22 cellular contexts compared by ENCODE assay signal in genomic region chr13:67100723-67101122, GRCh38.
DNase-seq lines count a peak whose midpoint lies in the region; ATAC-seq and TF ChIP-seq lines count a peak whose summit lies in the region.
"Had no signal": no experiment of that assay in that cellular context is flagged by ENCODE, and none has a peak within 500 bp of the region (broad histone marks: within the 10 kb centered on the region; RNA-seq: fewer than 3 reads in every experiment).

No MANE protein-coding gene starts in this region.

- no peaks in the 10 kb centered on the region for H3K36me3 Mint-ChIP-seq in mesothelial cell of epicardium
- H3K36me3 Mint-ChIP-seq: naive thymus-derived CD8-positive, alpha-beta T cell had no signal

- H3K27me3 Mint-ChIP-seq in mesothelial cell of epicardium (ENCODE audit: low read depth) = no peaks in the 10 kb centered on the region
- H3K27me3 Mint-ChIP-seq: activated B cell treated with CpG ODN at 0.5 μM for 24 hours; effector memory CD8-positive, alpha-beta T cell; naive thymus-derived CD8-positive, alpha-beta T cell had no signal

- no peaks in the 10 kb centered on the region for H4K20me1 ChIP-seq in OCI-LY1 (ENCODE audit: insufficient read depth, low read length)

- no peak for ATAC-seq in HG03342 (IDR thresholded peaks at IDR 0.05; ENCODE audit: unreplicated experiment)
- ATAC-seq in GM19452 (IDR thresholded peaks at IDR 0.05; ENCODE audit: unreplicated experiment) = no peak
- ATAC-seq in HG03378 (IDR thresholded peaks at IDR 0.05; ENCODE audit: unreplicated experiment) = no peak
- ATAC-seq: activated T-cell treated with anti-CD3 and anti-CD28 coated beads, Interleukin-2, amount 50 U/mL, for 72 hours; effector memory CD8-positive, alpha-beta T cell; naive thymus-derived CD8-positive, alpha-beta T cell had no signal

- TF ChIP-seq CTCF in OCI-LY1 (IDR thresholded peaks at IDR 0.05; ENCODE audit: low read length) (no peak), esophagus muscularis mucosa (IDR thresholded peaks at IDR 0.05) (no peak), mesothelial cell of epicardium (IDR thresholded peaks at IDR 0.05; ENCODE audit: unreplicated experiment) (no peak)

- no peak overlapping the region for H3K4me2 ChIP-seq in OCI-LY1 (ENCODE audit: low read length)
- H3K4me2 ChIP-seq: smooth muscle cell had no signal

- H3K9ac ChIP-seq in OCI-LY1 (ENCODE audit: low read length) = no peak overlapping the region

- no peaks in the 10 kb centered on the region for H3K79me2 ChIP-seq in OCI-LY1 (ENCODE audit: insufficient read depth, low read length)

- 0 out of 2 replicates have a peak, but pooled peaks cover 6% of the 10 kb centered on the region for H3K9me3 ChIP-seq in OCI-LY1 (ENCODE audit: low read length)
- H3K9me3 ChIP-seq in esophagus muscularis mucosa = no peaks in the 10 kb centered on the region
- H3K9me3 ChIP-seq: tibial artery had no signal

- H3K4me1 Mint-ChIP-seq in mesothelial cell of epicardium = peaks cover 25% of the 10 kb centered on the region
- H3K4me1 Mint-ChIP-seq: naive thymus-derived CD8-positive, alpha-beta T cell had no signal

- WGBS in esophagus muscularis mucosa = 87% methylated on average over 3 of the region's 3 CpGs

- no peaks in the 10 kb centered on the region for H3F3A ChIP-seq in OCI-LY1 (ENCODE audit: insufficient read depth, low read length)

- peak overlapping the region; percentile 98 for H2AFZ ChIP-seq in OCI-LY1 (ENCODE audit: low read length)

- no peak for TF ChIP-seq POLR2A in esophagus muscularis mucosa (IDR thresholded peaks at IDR 0.05; ENCODE audit: low read depth)

- no peaks in the 10 kb centered on the region for H3K27me3 ChIP-seq in OCI-LY1 (ENCODE audit: insufficient read depth, low read length)
- no peaks in the 10 kb centered on the region for H3K27me3 ChIP-seq in esophagus muscularis mucosa
- H3K27me3 ChIP-seq: tibial artery had no signal

- DNase-seq in ACHN (peak; percentile 79), esophagus muscularis mucosa (ENCODE audit: extremely low spot score) (no peak), mesothelial cell of epicardium (ENCODE audit: low spot score in 2 of 2, unreplicated experiment in 2 of 2) (no peak), NCI-H1417 treated with DMSO at 0.1 percent for 48 hours (lab: John Stamatoyannopoulos, UW) (no peak)
- DNase-seq: activated B cell treated with CpG ODN at 0.5 μM for 24 hours; activated T-cell treated with anti-CD3 and anti-CD28 coated beads, Interleukin-2, amount 50 U/mL, for 72 hours; C1 segment of cervical spinal cord; central memory CD4-positive, alpha-beta T cell; DMS 273 treated with DMSO at 0.1 percent for 48 hours; effector memory CD8-positive, alpha-beta T cell; naive thymus-derived CD8-positive, alpha-beta T cell; NCI-H2081 treated with DMSO at 0.1 percent for 48 hours; NCI-H524; posterior cingulate gyrus; Right ventricle myocardium superior; tibial artery had no signal

- no peaks in the 10 kb centered on the region for H3K9me2 ChIP-seq in OCI-LY1 (ENCODE audit: low read depth, low read length)

- H3K27ac ChIP-seq in OCI-LY1 (ENCODE audit: low read depth, low read length, poor library complexity, severe bottlenecking) (no peak overlapping the region), esophagus muscularis mucosa (replicated peaks in 1 of 4) (peak overlapping the region in 3 of 4 donors; percentile 44 to 66 (median 64))
- H3K27ac ChIP-seq: tibial artery had no signal

- peaks cover 30% of the 10 kb centered on the region for H3K4me1 ChIP-seq in OCI-LY1 (ENCODE audit: insufficient read depth, low read length, severe bottlenecking)
- peaks cover 3 to 15% (median 12%) of the 10 kb centered on the region in 4 donors for H3K4me1 ChIP-seq in esophagus muscularis mucosa
- H3K4me1 ChIP-seq: tibial artery had no signal

- H3K9me3 Mint-ChIP-seq in mesothelial cell of epicardium = peaks cover 4% of the 10 kb centered on the region
- H3K9me3 Mint-ChIP-seq: activated B cell treated with CpG ODN at 0.5 μM for 24 hours; naive thymus-derived CD8-positive, alpha-beta T cell; T-helper 1 cell treated with Interleukin-12 subunit alpha and Interleukin-12 subunit beta and Interleukin-4 antibody, amounts not matched to agents 30 μg/mL and 1 μg/mL, for 36 hours had no signal

- peak overlapping the region; percentile 15 for H3K27ac Mint-ChIP-seq in mesothelial cell of epicardium
- H3K27ac Mint-ChIP-seq: activated B cell treated with CpG ODN at 0.5 μM for 24 hours; activated T-cell treated with anti-CD3 and anti-CD28 coated beads, Interleukin-2, amount 50 U/mL, for 72 hours; effector memory CD8-positive, alpha-beta T cell; naive thymus-derived CD8-positive, alpha-beta T cell; T-helper 1 cell treated with Interleukin-12 subunit alpha and Interleukin-12 subunit beta and Interleukin-4 antibody, amounts not matched to agents 30 μg/mL and 1 μg/mL, for 36 hours had no signal

- H3K36me3 ChIP-seq in OCI-LY1 (ENCODE audit: insufficient read depth, low read length) (no peaks in the 10 kb centered on the region), esophagus muscularis mucosa (no peaks in the 10 kb centered on the region)
- H3K36me3 ChIP-seq: tibial artery had no signal

- no peak overlapping the region for H3K4me3 Mint-ChIP-seq in mesothelial cell of epicardium
- H3K4me3 Mint-ChIP-seq: activated B cell treated with CpG ODN at 0.5 μM for 24 hours; activated T-cell treated with anti-CD3 and anti-CD28 coated beads, Interleukin-2, amount 50 U/mL, for 72 hours; effector memory CD8-positive, alpha-beta T cell; naive thymus-derived CD8-positive, alpha-beta T cell; T-helper 1 cell treated with Interleukin-12 subunit alpha and Interleukin-12 subunit beta and Interleukin-4 antibody, amounts not matched to agents 30 μg/mL and 1 μg/mL, for 36 hours had no signal

- in situ Hi-C loops in ACHN (cut with HindIII; ENCODE audit: low pct_ligation_motif_present, low pct_unique_long_range_greater_than_20kb, low sequenced_read_pairs) = no loop called here

- intact Hi-C loops in esophagus muscularis mucosa (cut with DNase I) = no loop called here

- no peak overlapping the region for H3K4me3 ChIP-seq in OCI-LY1 (ENCODE audit: low read depth, low read length, poor library complexity, severe bottlenecking)
- no peak overlapping the region for H3K4me3 ChIP-seq in esophagus muscularis mucosa
- H3K4me3 ChIP-seq: smooth muscle cell, tibial artery had no signal

- TF ChIP-seq EP300 in esophagus muscularis mucosa (IDR thresholded peaks at IDR 0.05) = no peak
